21 cellular contexts compared by ENCODE assay signal in the genomic region with DNA sequence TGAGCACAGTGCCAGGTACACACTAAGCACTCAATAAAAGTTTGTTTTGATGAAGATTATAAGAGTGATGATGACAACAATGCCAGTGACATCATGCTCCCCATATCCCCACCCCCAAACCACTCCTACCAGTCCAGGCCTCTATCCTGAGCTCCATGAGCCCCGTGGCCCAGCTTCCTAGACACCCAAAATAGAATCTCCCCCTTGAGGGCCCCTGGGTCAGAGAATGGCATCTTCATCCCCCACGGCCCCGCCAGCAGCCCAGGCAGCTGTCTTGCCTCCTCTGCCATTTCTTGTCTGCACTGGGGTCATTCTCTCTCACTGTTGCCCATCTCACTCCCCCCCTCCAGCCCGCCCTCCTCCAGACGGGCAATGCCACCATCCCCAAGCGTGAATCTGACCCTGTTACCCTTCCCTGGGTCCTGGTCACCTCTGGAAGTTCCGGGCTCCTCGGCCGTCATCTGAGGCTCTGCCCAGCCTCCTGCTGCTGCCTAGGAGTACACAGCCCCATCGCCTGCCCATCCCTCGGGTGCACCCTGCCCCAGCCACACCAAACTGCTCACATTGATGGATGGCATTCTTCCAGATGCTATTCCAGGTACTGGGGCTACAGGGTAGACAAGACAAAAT.
DNase-seq lines count a peak whose midpoint lies in the region; ATAC-seq and TF ChIP-seq lines count a peak whose summit lies in the region.
"Had no signal": no experiment of that assay in that cellular context is flagged by ENCODE, and none has a peak within 500 bp of the region (broad histone marks: within the 10 kb centered on the region; RNA-seq: fewer than 3 reads in every experiment).

No MANE protein-coding gene starts in this region.

- H3K4me3 ChIP-seq in heart left ventricle (no peak overlapping the region), lower lobe of right lung (no peak overlapping the region), gastrocnemius medialis (no peak overlapping the region)
- H3K4me3 ChIP-seq: BLaER1 treated with 17β-estradiol and CSF1 and Interleukin-3, amounts not matched to agents 10 nM and 100 nM; GM23338; SK-N-MC had no signal

- 68 to 79% (median 72%) methylated on average over 11 of the region's 11 CpGs for WGBS in heart left ventricle, 4 donors

- TF ChIP-seq CTCF in heart left ventricle (IDR thresholded peaks at IDR 0.05) (no peak), lower lobe of right lung (IDR thresholded peaks at IDR 0.05) (no peak), gastrocnemius medialis (IDR thresholded peaks at IDR 0.05 in 4 of 5, conservative IDR thresholded peaks at IDR 0.05 in 1 of 5) (no peak), mesothelial cell of epicardium (IDR thresholded peaks at IDR 0.05; ENCODE audit: unreplicated experiment) (no peak)

- no peak for ATAC-seq in Right ventricle myocardium superior (ENCODE audit: poor library complexity)
- ATAC-seq in heart left ventricle: no peak
- ATAC-seq in lower lobe of right lung: no peak
- no peak for ATAC-seq in sciatic nerve
- ATAC-seq in gastrocnemius medialis: no peak
- ATAC-seq: GM23338, HCT116 had no signal

- no peaks in the 10 kb centered on the region for H3K36me3 ChIP-seq in heart left ventricle
- no peaks in the 10 kb centered on the region for H3K36me3 ChIP-seq in lower lobe of right lung
- H3K36me3 ChIP-seq in gastrocnemius medialis: no peaks in the 10 kb centered on the region
- H3K36me3 ChIP-seq: BLaER1 treated with 17β-estradiol and CSF1 and Interleukin-3, amounts not matched to agents 10 nM and 100 nM had no signal

- DNase-seq in Right ventricle myocardium superior (peak; percentile 10), heart left ventricle (no peak), lower lobe of right lung (peak; percentile 27), sciatic nerve (ENCODE audit: low spot score) (peak; percentile 28), gastrocnemius medialis (no peak), mesothelial cell of epicardium (ENCODE audit: low spot score in 2 of 2, unreplicated experiment in 2 of 2) (no peak), NCI-H748 (lab: John Stamatoyannopoulos, UW; ENCODE audit: unreplicated experiment) (no peak)
- DNase-seq: 8988T; CD4-positive, alpha-beta memory T cell; GDM1; NCI-H1105 treated with DMSO at 0.1 percent for 48 hours; NCI-H2029 treated with DMSO at 0.1 percent for 48 hours; NCI-H226; NCI-H510A treated with DMSO at 0.1 percent for 48 hours; NCI-H82; SHP77 had no signal

- intact Hi-C loops in Right ventricle myocardium superior (cut with DNase I): no loop called here
- intact Hi-C loops in heart left ventricle (cut with DNase I): no loop called here
- intact Hi-C loops in lower lobe of right lung (cut with DNase I): no loop called here
- intact Hi-C loops in sciatic nerve (cut with DNase I): loop anchor here (5.0 kb wide), 1 partner anchor 1585 kb away; no protein-coding TSS in a partner anchor
- intact Hi-C loops in gastrocnemius medialis (cut with DNase I; ENCODE audit: low total_unique reads): no loop called here

- no peaks in the 10 kb centered on the region for H3K9me3 Mint-ChIP-seq in mesothelial cell of epicardium
- H3K9me3 Mint-ChIP-seq: CD4-positive, alpha-beta memory T cell; GM23338; IgD-negative memory B cell had no signal

- no peak overlapping the region for H3K27ac Mint-ChIP-seq in mesothelial cell of epicardium
- H3K27ac Mint-ChIP-seq: GM23338, IgD-negative memory B cell had no signal

- no peak overlapping the region for H3K27ac ChIP-seq in heart left ventricle
- H3K27ac ChIP-seq in lower lobe of right lung: no peak overlapping the region
- H3K27ac ChIP-seq in gastrocnemius medialis: no peak overlapping the region
- H3K27ac ChIP-seq: BLaER1 treated with 17β-estradiol and CSF1 and Interleukin-3, amounts not matched to agents 10 nM and 100 nM; SK-N-MC had no signal

- H3K4me1 Mint-ChIP-seq in mesothelial cell of epicardium: peaks cover 29% of the 10 kb centered on the region
- H3K4me1 Mint-ChIP-seq: CD4-positive, alpha-beta memory T cell had no signal

- no peaks in the 10 kb centered on the region for H3K9me3 ChIP-seq in heart left ventricle
- H3K9me3 ChIP-seq in lower lobe of right lung: no peaks in the 10 kb centered on the region
- no peaks in the 10 kb centered on the region for H3K9me3 ChIP-seq in gastrocnemius medialis
- H3K9me3 ChIP-seq: BLaER1 treated with 17β-estradiol and CSF1 and Interleukin-3, amounts not matched to agents 10 nM and 100 nM had no signal

- H3K4me1 ChIP-seq in heart left ventricle: peaks cover 0 to 23% (median 3%) of the 10 kb centered on the region in 12 donors
- H3K4me1 ChIP-seq in lower lobe of right lung: peaks cover 5% of the 10 kb centered on the region
- H3K4me1 ChIP-seq in gastrocnemius medialis: no peaks in the 10 kb centered on the region

- in situ Hi-C loops in gastrocnemius medialis (cut with MboI; ENCODE audit: low sequenced_read_pairs in 4 of 4): no loop called here

- TF ChIP-seq POLR2A in heart left ventricle (IDR thresholded peaks at IDR 0.05): no peak
- TF ChIP-seq POLR2A in gastrocnemius medialis (IDR thresholded peaks at IDR 0.05): no peak

- H3K4me3 Mint-ChIP-seq in mesothelial cell of epicardium: no peak overlapping the region
- H3K4me3 Mint-ChIP-seq: CD4-positive, alpha-beta memory T cell; GM23338; IgD-negative memory B cell had no signal

- H3K27me3 Mint-ChIP-seq in mesothelial cell of epicardium (ENCODE audit: low read depth): peaks cover 39% of the 10 kb centered on the region

- H3K36me3 Mint-ChIP-seq in mesothelial cell of epicardium: no peaks in the 10 kb centered on the region
- H3K36me3 Mint-ChIP-seq: CD4-positive, alpha-beta memory T cell; IgD-negative memory B cell had no signal

- peaks cover 0 to 25% (median 0%) of the 10 kb centered on the region in 9 donors for H3K27me3 ChIP-seq in heart left ventricle
- peaks cover 22% of the 10 kb centered on the region for H3K27me3 ChIP-seq in lower lobe of right lung (ENCODE audit: low read depth)
- peaks cover 0 to 9% (median 0%) of the 10 kb centered on the region in 3 donors for H3K27me3 ChIP-seq in gastrocnemius medialis

Comparison
In these comparisons a context has a peak if more than half of its experiments do, and no peak if none do; other contexts are left out.
1. DNase-seq: peak in Right ventricle myocardium superior (single experiment), lower lobe of right lung (single experiment) and sciatic nerve (single experiment); none in heart left ventricle (0 of 5), gastrocnemius medialis (0 of 2), mesothelial cell of epicardium (0 of 2) and NCI-H748 (single experiment).